ENCODE assay signal across 9 cellular contexts in the genomic region with DNA sequence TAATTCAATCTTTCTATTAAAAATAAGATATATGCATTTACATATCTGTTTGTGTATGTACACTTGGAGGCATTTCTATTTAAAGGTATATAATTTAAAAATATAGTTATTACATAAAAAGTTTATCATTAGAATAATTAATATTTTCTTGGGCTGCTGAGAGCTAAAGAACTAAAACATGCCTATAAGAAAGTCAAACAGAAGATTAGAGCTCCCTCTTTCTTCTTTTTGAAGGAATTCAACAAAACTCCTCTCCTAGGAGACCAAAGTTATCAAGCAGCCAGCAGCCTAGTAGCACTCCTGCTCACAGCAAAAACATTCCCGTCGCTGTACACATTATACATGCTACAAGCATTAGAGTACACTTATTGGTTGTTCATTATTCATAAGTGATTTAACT.
DNase-seq lines count a peak whose midpoint lies in the region; ATAC-seq and TF ChIP-seq lines count a peak whose summit lies in the region.
"Had no signal": no experiment of that assay in that cellular context is flagged by ENCODE, and none has a peak within 500 bp of the region (broad histone marks: within the 10 kb centered on the region; RNA-seq: fewer than 3 reads in every experiment).

No MANE protein-coding gene starts in this region.

- DNase-seq in ELR (ENCODE audit: low read depth) = peak; percentile 27
- DNase-seq in NAMALWA (ENCODE audit: low spot score) = peak; percentile 16
- DNase-seq in brain microvascular endothelial cell = no peak
- no peak for DNase-seq in NCI-H1436 treated with DMSO at 0.1 percent for 48 hours (lab: John Stamatoyannopoulos, UW)
- DNase-seq: activated effector memory CD4-positive, alpha-beta T cell treated with Interleukin-2 at 50 U/mL for 16 hours had no signal

- H3K36me3 Mint-ChIP-seq in nephron (ENCODE audit: low read depth) = no peaks in the 10 kb centered on the region

- H3K4me3 ChIP-seq in brain microvascular endothelial cell (ENCODE audit: low read depth, low read length) = no peak overlapping the region

- TF ChIP-seq CTCF in brain microvascular endothelial cell (IDR thresholded peaks at IDR 0.05; ENCODE audit: low read depth, low read length, missing control alignments) = peak; percentile 35
- peak; percentile 51 to 68 (median 60) for TF ChIP-seq CTCF in nephron (IDR thresholded peaks at IDR 0.05; ENCODE audit: unreplicated experiment in 3 of 3)

- H3K4me1 Mint-ChIP-seq in nephron = no peaks in the 10 kb centered on the region

- no peaks in the 10 kb centered on the region for H3K27me3 ChIP-seq in brain microvascular endothelial cell (replicated peaks)

- H3K36me3 ChIP-seq in brain microvascular endothelial cell (replicated peaks) = no peaks in the 10 kb centered on the region

- peak overlapping the region in 1 of 3 experiments; percentile 42 for H3K27ac Mint-ChIP-seq in nephron

- no peak overlapping the region for H3K27ac ChIP-seq in brain microvascular endothelial cell

- H3K9me3 Mint-ChIP-seq in nephron = no peaks in the 10 kb centered on the region

- no peak overlapping the region for H3K4me3 Mint-ChIP-seq in nephron

- ATAC-seq in HG02763 (IDR thresholded peaks at IDR 0.05; ENCODE audit: unreplicated experiment) = no peak
- ATAC-seq in GM21528 (IDR thresholded peaks at IDR 0.05; ENCODE audit: low FRiP score, unreplicated experiment) = no peak
- ATAC-seq in HG03520 (IDR thresholded peaks at IDR 0.05; ENCODE audit: unreplicated experiment) = no peak

- in situ Hi-C loops in brain microvascular endothelial cell (cut with HindIII; ENCODE audit: low pct_ligation_motif_present, low sequenced_read_pairs) = no loop called here

- H3K27me3 Mint-ChIP-seq in nephron (ENCODE audit: low read depth) = no peaks in the 10 kb centered on the region

Comparison
In these comparisons a context has a peak if more than half of its experiments do, and no peak if none do; other contexts are left out.
1. DNase-seq: peak in ELR (single experiment) and NAMALWA (single experiment); none in brain microvascular endothelial cell (single experiment) and NCI-H1436 treated with DMSO at 0.1 percent for 48 hours (single experiment).